ENCODE assay signal across 8 cellular contexts in genomic region chr19:56765107-56765506, GRCh38.
DNase-seq lines count a peak whose midpoint lies in the region; ATAC-seq and TF ChIP-seq lines count a peak whose summit lies in the region.

No MANE protein-coding gene starts in this region.

- no peak overlapping the region for H3K27ac ChIP-seq in fibroblast of lung (ENCODE audit: insufficient read depth, low read length)
- H3K27ac ChIP-seq in neuronal stem cell (replicated peaks; ENCODE audit: low read length) = no peak overlapping the region
- no peak overlapping the region for H3K27ac ChIP-seq in aorta (ENCODE audit: low read depth in 1 of 2, low read length in 2 of 2)

- H3K9ac ChIP-seq in fibroblast of lung (ENCODE audit: insufficient read depth, low read length) (no peak overlapping the region), neuronal stem cell (ENCODE audit: low read depth, low read length, poor library complexity) (peak overlapping the region; percentile 79)

- H3K4me2 ChIP-seq in fibroblast of lung (ENCODE audit: extremely low read depth, insufficient read depth, low read length) = peak overlapping the region; percentile 15
- H3K4me2 ChIP-seq in neuronal stem cell (ENCODE audit: insufficient read depth, low read length, poor library complexity, severe bottlenecking) = peak overlapping the region; percentile 65

- H3K23ac ChIP-seq in neuronal stem cell (ENCODE audit: low read depth, low read length, poor library complexity) = no peak overlapping the region

- H3K79me1 ChIP-seq in neuronal stem cell (ENCODE audit: low read depth, low read length) = peaks cover 3% of the 10 kb centered on the region

- H2BK120ac ChIP-seq in neuronal stem cell (ENCODE audit: low read depth, low read length) = no peak overlapping the region

- no peak overlapping the region for H2BK5ac ChIP-seq in neuronal stem cell (ENCODE audit: low read length)

- peak overlapping the region; percentile 1 for H2AFZ ChIP-seq in fibroblast of lung (ENCODE audit: low read length)
- H2AFZ ChIP-seq in neuronal stem cell (ENCODE audit: low read length) = no peak overlapping the region

- peak overlapping the region; percentile 92 for H3K14ac ChIP-seq in neuronal stem cell (ENCODE audit: low read length)

- H2AK5ac ChIP-seq in neuronal stem cell (ENCODE audit: low read depth, low read length) = no peak overlapping the region

- peaks cover 3% of the 10 kb centered on the region for H3K36me3 Mint-ChIP-seq in activated T-helper 1 cell treated with anti-CD3 and anti-CD28 coated beads, Interleukin-12 subunit alpha, Interleukin-12 subunit beta, Interleukin-2, Interleukin-4 antibody, amounts not matched to agents 30 ng/mL and 10 ng/mL and 1 ng/mL, durations not matched to agents 14 hours and 24 hours and 36 hours (ENCODE audit: low read depth)

- no peaks in the 10 kb centered on the region for H3K27me3 Mint-ChIP-seq in activated T-helper 1 cell treated with anti-CD3 and anti-CD28 coated beads, Interleukin-12 subunit alpha, Interleukin-12 subunit beta, Interleukin-2, Interleukin-4 antibody, amounts not matched to agents 30 ng/mL and 10 ng/mL and 1 ng/mL, durations not matched to agents 14 hours and 24 hours and 36 hours (ENCODE audit: insufficient read depth)

- no peak for TF ChIP-seq CTCF in fibroblast of lung (conservative IDR thresholded peaks at IDR 0.05 in 1 of 2, IDR thresholded peaks at IDR 0.05 in 1 of 2; ENCODE audit: low read depth in 1 of 2, low read length in 2 of 2)

- no peaks in the 10 kb centered on the region for H3K9me3 ChIP-seq in fibroblast of lung (ENCODE audit: control insufficient read depth, insufficient read depth, low read depth, low read length)
- peaks cover 11 to 16% of the 10 kb centered on the region in 2 donors for H3K9me3 ChIP-seq in neuronal stem cell (replicated peaks in 1 of 2; ENCODE audit: control insufficient read depth in 2 of 2, insufficient read depth in 1 of 2, low read depth in 1 of 2, low read length in 2 of 2)
- H3K9me3 ChIP-seq in aorta (ENCODE audit: control insufficient read depth, low read length) = peaks cover 2% of the 10 kb centered on the region

- peak overlapping the region; percentile 24 for H3K18ac ChIP-seq in neuronal stem cell (ENCODE audit: low read length)

- H4K8ac ChIP-seq in neuronal stem cell (ENCODE audit: low read depth, low read length) = no peak overlapping the region

- H3K4me1 Mint-ChIP-seq in activated T-helper 1 cell treated with anti-CD3 and anti-CD28 coated beads, Interleukin-12 subunit alpha, Interleukin-12 subunit beta, Interleukin-2, Interleukin-4 antibody, amounts not matched to agents 30 ng/mL and 10 ng/mL and 1 ng/mL, durations not matched to agents 14 hours and 24 hours and 36 hours (ENCODE audit: low read depth) = no peaks in the 10 kb centered on the region

- H3K27ac Mint-ChIP-seq in activated T-helper 1 cell treated with anti-CD3 and anti-CD28 coated beads, Interleukin-12 subunit alpha, Interleukin-12 subunit beta, Interleukin-2, Interleukin-4 antibody, amounts not matched to agents 30 ng/mL and 10 ng/mL and 1 ng/mL, durations not matched to agents 14 hours and 24 hours and 36 hours = no peak overlapping the region

- no peak overlapping the region for H4K91ac ChIP-seq in neuronal stem cell (ENCODE audit: low read depth, low read length, poor library complexity)

- no CpG with 5 or more reads among the region's 28 CpGs for WGBS in neuronal stem cell (ENCODE audit: extremely low coverage in 2 of 2, insufficient read length in 2 of 2, insufficient replicate concordance in 1 of 2), 2 donors
- 1 to 3% methylated on average over 28 of the region's 28 CpGs for WGBS in aorta, 2 donors

- H2BK15ac ChIP-seq in neuronal stem cell (ENCODE audit: low read length) = no peak overlapping the region

- peak; percentile 63 for ATAC-seq in aorta (ENCODE audit: low FRiP score)
- ATAC-seq in HG03521 (IDR thresholded peaks at IDR 0.05; ENCODE audit: unreplicated experiment) = no peak

- H3K9me3 Mint-ChIP-seq in activated T-helper 1 cell treated with anti-CD3 and anti-CD28 coated beads, Interleukin-12 subunit alpha, Interleukin-12 subunit beta, Interleukin-2, Interleukin-4 antibody, amounts not matched to agents 30 ng/mL and 10 ng/mL and 1 ng/mL, durations not matched to agents 14 hours and 24 hours and 36 hours = peaks cover 68% of the 10 kb centered on the region

- no peak overlapping the region for H2BK12ac ChIP-seq in neuronal stem cell (ENCODE audit: low read length)

- intact Hi-C loops in aorta (cut with DNase I) = no loop called here
- intact Hi-C loops in activated T-helper 1 cell treated with anti-CD3 and anti-CD28 coated beads, Interleukin-12 subunit alpha, Interleukin-12 subunit beta, Interleukin-2, Interleukin-4 antibody, amounts not matched to agents 30 ng/mL and 10 ng/mL and 1 ng/mL, durations not matched to agents 14 hours and 24 hours and 36 hours (cut with micrococcal nuclease) = no loop called here

- no peaks in the 10 kb centered on the region for H3K27me3 ChIP-seq in fibroblast of lung (ENCODE audit: control insufficient read depth, insufficient read depth, low read length)
- H3K27me3 ChIP-seq in neuronal stem cell (ENCODE audit: control insufficient read depth in 3 of 3, insufficient read depth in 3 of 3, low read depth in 1 of 3, low read length in 3 of 3) = no peaks in the 10 kb centered on the region
- no peaks in the 10 kb centered on the region for H3K27me3 ChIP-seq in aorta (ENCODE audit: control insufficient read depth in 1 of 2, insufficient read depth in 2 of 2, low read length in 1 of 2)

- H4K20me1 ChIP-seq in fibroblast of lung (ENCODE audit: control insufficient read depth, extremely low read depth, insufficient read depth, low read length) = no peaks in the 10 kb centered on the region

- no peaks in the 10 kb centered on the region for H3K79me2 ChIP-seq in fibroblast of lung (ENCODE audit: control insufficient read depth, insufficient read depth, low read length)

- H3K4me3 ChIP-seq in fibroblast of lung (replicated peaks in 1 of 4; ENCODE audit: control extremely low read depth in 1 of 4, insufficient read depth in 1 of 4, low read depth in 3 of 4, low read length in 4 of 4) (peak overlapping the region in 2 of 4 experiments; percentile 14 to 40), neuronal stem cell (ENCODE audit: low read length in 2 of 2) (peak overlapping the region in 1 of 2 donors; percentile 88), aorta (ENCODE audit: low read length in 2 of 2) (peak overlapping the region in 1 of 2 donors; percentile 1)

- H3K36me3 ChIP-seq in fibroblast of lung (ENCODE audit: control insufficient read depth, insufficient read depth, low read length) (no peaks in the 10 kb centered on the region), neuronal stem cell (replicated peaks in 1 of 2; ENCODE audit: control insufficient read depth in 2 of 2, insufficient read depth in 2 of 2, low read length in 2 of 2) (no peaks in the 10 kb centered on the region), aorta (ENCODE audit: control insufficient read depth in 1 of 2, insufficient read depth in 2 of 2, low read length in 1 of 2) (no peaks in the 10 kb centered on the region)

- no peak overlapping the region for H3K4me3 Mint-ChIP-seq in activated T-helper 1 cell treated with anti-CD3 and anti-CD28 coated beads, Interleukin-12 subunit alpha, Interleukin-12 subunit beta, Interleukin-2, Interleukin-4 antibody, amounts not matched to agents 30 ng/mL and 10 ng/mL and 1 ng/mL, durations not matched to agents 14 hours and 24 hours and 36 hours

- H3K4ac ChIP-seq in neuronal stem cell (ENCODE audit: low read length) = no peak overlapping the region

- H3K4me1 ChIP-seq in fibroblast of lung (ENCODE audit: control insufficient read depth, extremely low read depth, insufficient read depth, low read length) (no peaks in the 10 kb centered on the region), neuronal stem cell (ENCODE audit: control insufficient read depth in 2 of 2, insufficient read depth in 1 of 2, low read depth in 1 of 2, low read length in 2 of 2) (peaks cover 0 to 4% of the 10 kb centered on the region in 2 donors), aorta (ENCODE audit: control insufficient read depth in 1 of 2, insufficient read depth in 2 of 2, low read length in 2 of 2) (no peaks in the 10 kb centered on the region)

- DNase-seq in activated T-cell treated with anti-CD3 and anti-CD28 coated beads for 48 hours (ENCODE audit: low read depth) (peak; percentile 8), activated T-cell treated with anti-CD3 and anti-CD28 coated beads for 4 hours (no peak), fibroblast of lung (ENCODE audit: low read depth in 2 of 2) (peak in 1 of 2 donors; percentile 9), neuronal stem cell (ENCODE audit: low spot score) (peak; percentile 17), aorta (peak; percentile 69 to 89), glomerular visceral epithelial cell (ENCODE audit: extremely low spot score) (no peak)
- DNase-seq in activated T-helper 1 cell treated with anti-CD3 and anti-CD28 coated beads, Interleukin-12 subunit alpha, Interleukin-12 subunit beta, Interleukin-2, Interleukin-4 antibody, amounts not matched to agents 30 ng/mL and 10 ng/mL and 1 ng/mL, durations not matched to agents 14 hours and 24 hours and 36 hours (ENCODE audit: low spot score) = no peak

Comparison
In these comparisons a context has a peak if more than half of its experiments do, and no peak if none do; other contexts are left out.
1. DNase-seq: peak in activated T-cell treated with anti-CD3 and anti-CD28 coated beads for 48 hours (single experiment), neuronal stem cell (single experiment) and aorta (2 of 2); none in activated T-cell treated with anti-CD3 and anti-CD28 coated beads for 4 hours (single experiment), activated T-helper 1 cell treated with anti-CD3 and anti-CD28 coated beads, Interleukin-12 subunit alpha, Interleukin-12 subunit beta, Interleukin-2, Interleukin-4 antibody, amounts not matched to agents 30 ng/mL and 10 ng/mL and 1 ng/mL, durations not matched to agents 14 hours and 24 hours and 36 hours (single experiment) and glomerular visceral epithelial cell (single experiment).